In the genomic region with DNA sequence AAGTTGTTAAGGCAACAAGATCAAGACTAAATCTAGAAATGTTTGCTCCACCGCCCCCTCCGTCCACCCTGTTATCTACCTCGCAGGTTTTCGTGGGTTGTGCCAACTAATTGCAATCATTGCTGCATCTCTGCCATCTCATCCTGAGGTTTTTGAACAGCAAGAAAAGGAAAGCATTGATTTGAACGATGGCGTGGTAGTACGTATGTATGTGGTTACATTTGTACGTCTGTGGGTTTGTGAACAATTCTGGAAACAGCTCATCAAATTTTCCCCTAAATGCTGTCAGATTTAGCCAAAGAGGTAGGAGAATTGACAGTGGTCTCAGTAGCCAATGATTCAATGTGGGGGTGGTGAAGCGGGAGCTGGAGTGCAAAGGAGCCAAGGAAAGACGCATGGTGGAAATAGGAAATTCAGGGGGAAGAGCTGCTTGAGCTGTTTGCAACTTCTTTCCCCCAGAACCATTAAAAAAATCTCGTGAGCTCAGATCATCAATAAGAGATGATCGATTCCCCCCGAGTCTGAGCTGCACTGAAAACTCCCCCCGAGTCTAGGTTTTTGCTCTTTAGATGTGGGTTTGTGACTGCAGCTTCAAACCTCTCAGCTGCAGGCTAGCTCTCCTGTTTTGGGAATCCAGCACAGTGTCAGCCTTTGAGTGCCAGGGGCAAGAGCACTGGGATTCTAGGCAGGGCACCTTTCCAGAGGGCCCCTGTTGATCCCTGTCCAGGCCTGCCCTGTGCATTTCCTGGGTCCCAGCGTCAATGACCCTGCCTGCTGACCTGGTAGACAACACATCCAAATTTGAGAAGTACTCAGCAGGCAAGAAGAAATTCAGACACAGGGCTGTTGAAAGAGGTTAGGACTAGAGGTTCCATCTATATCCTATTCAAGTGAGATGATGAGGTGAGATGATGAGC, we compare ENCODE assay signal across 1 cellular context.
TF ChIP-seq lines count a peak whose summit lies in the region.

No MANE protein-coding gene starts in this region.

TF ChIP-seq in GM12878, 131 proteins besides CTCF, POLR2A, EP300 and RAD21 (continued from another document):
- TF ChIP-seq, protein P1, sequence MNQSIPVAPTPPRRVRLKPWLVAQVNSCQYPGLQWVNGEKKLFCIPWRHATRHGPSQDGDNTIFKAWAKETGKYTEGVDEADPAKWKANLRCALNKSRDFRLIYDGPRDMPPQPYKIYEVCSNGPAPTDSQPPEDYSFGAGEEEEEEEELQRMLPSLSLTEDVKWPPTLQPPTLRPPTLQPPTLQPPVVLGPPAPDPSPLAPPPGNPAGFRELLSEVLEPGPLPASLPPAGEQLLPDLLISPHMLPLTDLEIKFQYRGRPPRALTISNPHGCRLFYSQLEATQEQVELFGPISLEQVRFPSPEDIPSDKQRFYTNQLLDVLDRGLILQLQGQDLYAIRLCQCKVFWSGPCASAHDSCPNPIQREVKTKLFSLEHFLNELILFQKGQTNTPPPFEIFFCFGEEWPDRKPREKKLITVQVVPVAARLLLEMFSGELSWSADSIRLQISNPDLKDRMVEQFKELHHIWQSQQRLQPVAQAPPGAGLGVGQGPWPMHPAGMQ (IDR thresholded peaks at IDR 0.05; ENCODE audit: borderline replicate concordance): no peak
- peak; percentile 55; the same call in 1 of the 2 replicates for TF ChIP-seq CBX5 (IDR thresholded peaks at IDR 0.05; ENCODE audit: low read depth)
- no peak for TF ChIP-seq ZNF384 (IDR thresholded peaks at IDR 0.05; ENCODE audit: borderline replicate concordance, low read depth, low read length)
- TF ChIP-seq JUNB (IDR thresholded peaks at IDR 0.05): peak; percentile 89
- TF ChIP-seq, protein P2, sequence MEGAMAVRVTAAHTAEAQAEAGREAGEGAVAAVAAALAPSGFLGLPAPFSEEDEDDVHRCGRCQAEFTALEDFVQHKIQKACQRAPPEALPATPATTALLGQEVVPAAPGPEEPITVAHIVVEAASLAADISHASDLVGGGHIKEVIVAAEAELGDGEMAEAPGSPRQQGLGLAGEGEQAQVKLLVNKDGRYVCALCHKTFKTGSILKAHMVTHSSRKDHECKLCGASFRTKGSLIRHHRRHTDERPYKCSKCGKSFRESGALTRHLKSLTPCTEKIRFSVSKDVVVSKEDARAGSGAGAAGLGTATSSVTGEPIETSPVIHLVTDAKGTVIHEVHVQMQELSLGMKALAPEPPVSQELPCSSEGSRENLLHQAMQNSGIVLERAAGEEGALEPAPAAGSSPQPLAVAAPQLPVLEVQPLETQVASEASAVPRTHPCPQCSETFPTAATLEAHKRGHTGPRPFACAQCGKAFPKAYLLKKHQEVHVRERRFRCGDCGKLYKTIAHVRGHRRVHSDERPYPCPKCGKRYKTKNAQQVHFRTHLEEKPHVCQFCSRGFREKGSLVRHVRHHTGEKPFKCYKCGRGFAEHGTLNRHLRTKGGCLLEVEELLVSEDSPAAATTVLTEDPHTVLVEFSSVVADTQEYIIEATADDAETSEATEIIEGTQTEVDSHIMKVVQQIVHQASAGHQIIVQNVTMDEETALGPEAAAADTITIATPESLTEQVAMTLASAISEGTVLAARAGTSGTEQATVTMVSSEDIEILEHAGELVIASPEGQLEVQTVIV (IDR thresholded peaks at IDR 0.05; ENCODE audit: borderline replicate concordance, partially characterized antibody): no peak
- TF ChIP-seq NFIC (IDR thresholded peaks at IDR 0.05; ENCODE audit: low read depth, low read length): peak; percentile 96
- TF ChIP-seq SP1 (IDR thresholded peaks at IDR 0.05; ENCODE audit: low read depth, low read length): peak; percentile 46
- TF ChIP-seq MXI1 (IDR thresholded peaks at IDR 0.05; ENCODE audit: low read depth, low read length): no peak
- TF ChIP-seq RELA (IDR thresholded peaks at IDR 0.05; ENCODE audit: borderline replicate concordance, partially characterized antibody): no peak
- TF ChIP-seq IRF4 (IDR thresholded peaks at IDR 0.05; ENCODE audit: low read depth, low read length): peak; percentile 93
- TF ChIP-seq, protein P3, sequence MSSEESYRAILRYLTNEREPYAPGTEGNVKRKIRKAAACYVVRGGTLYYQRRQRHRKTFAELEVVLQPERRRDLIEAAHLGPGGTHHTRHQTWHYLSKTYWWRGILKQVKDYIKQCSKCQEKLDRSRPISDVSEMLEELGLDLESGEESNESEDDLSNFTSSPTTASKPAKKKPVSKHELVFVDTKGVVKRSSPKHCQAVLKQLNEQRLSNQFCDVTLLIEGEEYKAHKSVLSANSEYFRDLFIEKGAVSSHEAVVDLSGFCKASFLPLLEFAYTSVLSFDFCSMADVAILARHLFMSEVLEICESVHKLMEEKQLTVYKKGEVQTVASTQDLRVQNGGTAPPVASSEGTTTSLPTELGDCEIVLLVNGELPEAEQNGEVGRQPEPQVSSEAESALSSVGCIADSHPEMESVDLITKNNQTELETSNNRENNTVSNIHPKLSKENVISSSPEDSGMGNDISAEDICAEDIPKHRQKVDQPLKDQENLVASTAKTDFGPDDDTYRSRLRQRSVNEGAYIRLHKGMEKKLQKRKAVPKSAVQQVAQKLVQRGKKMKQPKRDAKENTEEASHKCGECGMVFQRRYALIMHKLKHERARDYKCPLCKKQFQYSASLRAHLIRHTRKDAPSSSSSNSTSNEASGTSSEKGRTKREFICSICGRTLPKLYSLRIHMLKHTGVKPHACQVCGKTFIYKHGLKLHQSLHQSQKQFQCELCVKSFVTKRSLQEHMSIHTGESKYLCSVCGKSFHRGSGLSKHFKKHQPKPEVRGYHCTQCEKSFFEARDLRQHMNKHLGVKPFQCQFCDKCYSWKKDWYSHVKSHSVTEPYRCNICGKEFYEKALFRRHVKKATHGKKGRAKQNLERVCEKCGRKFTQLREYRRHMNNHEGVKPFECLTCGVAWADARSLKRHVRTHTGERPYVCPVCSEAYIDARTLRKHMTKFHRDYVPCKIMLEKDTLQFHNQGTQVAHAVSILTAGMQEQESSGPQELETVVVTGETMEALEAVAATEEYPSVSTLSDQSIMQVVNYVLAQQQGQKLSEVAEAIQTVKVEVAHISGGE (CRISPR knock-in tag; IDR thresholded peaks at IDR 0.05): no peak
- no peak for TF ChIP-seq STAT3 (IDR thresholded peaks at IDR 0.05; ENCODE audit: low read depth, low read length)
- TF ChIP-seq, protein P4, sequence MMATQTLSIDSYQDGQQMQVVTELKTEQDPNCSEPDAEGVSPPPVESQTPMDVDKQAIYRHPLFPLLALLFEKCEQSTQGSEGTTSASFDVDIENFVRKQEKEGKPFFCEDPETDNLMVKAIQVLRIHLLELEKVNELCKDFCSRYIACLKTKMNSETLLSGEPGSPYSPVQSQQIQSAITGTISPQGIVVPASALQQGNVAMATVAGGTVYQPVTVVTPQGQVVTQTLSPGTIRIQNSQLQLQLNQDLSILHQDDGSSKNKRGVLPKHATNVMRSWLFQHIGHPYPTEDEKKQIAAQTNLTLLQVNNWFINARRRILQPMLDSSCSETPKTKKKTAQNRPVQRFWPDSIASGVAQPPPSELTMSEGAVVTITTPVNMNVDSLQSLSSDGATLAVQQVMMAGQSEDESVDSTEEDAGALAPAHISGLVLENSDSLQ (IDR thresholded peaks at IDR 0.05): peak; percentile 67
- TF ChIP-seq HDAC2 (IDR thresholded peaks at IDR 0.05): no peak
- TF ChIP-seq NFYA (IDR thresholded peaks at IDR 0.05; ENCODE audit: borderline replicate concordance, low read depth, low read length): no peak
- TF ChIP-seq, protein P5, sequence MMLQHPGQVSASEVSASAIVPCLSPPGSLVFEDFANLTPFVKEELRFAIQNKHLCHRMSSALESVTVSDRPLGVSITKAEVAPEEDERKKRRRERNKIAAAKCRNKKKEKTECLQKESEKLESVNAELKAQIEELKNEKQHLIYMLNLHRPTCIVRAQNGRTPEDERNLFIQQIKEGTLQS (IDR thresholded peaks at IDR 0.05; ENCODE audit: borderline replicate concordance, extremely low read depth, low read depth, low read length): no peak
- TF ChIP-seq SIN3A (IDR thresholded peaks at IDR 0.05; ENCODE audit: low read depth, low read length): no peak
- TF ChIP-seq CREM (IDR thresholded peaks at IDR 0.05; ENCODE audit: low read depth): peak; percentile 92
- 0 out of 2 replicates have a peak, but pooled peaks have one; percentile 25 for TF ChIP-seq FOXK2 (IDR thresholded peaks at IDR 0.05)
- peak; percentile 78; the same call in 1 of the 2 replicates for TF ChIP-seq TBL1XR1 (IDR thresholded peaks at IDR 0.05; ENCODE audit: low read depth, low read length)
- no peak for TF ChIP-seq NRF1 (conservative IDR thresholded peaks at IDR 0.05; ENCODE audit: low read depth, low read length)
- TF ChIP-seq, protein P6, sequence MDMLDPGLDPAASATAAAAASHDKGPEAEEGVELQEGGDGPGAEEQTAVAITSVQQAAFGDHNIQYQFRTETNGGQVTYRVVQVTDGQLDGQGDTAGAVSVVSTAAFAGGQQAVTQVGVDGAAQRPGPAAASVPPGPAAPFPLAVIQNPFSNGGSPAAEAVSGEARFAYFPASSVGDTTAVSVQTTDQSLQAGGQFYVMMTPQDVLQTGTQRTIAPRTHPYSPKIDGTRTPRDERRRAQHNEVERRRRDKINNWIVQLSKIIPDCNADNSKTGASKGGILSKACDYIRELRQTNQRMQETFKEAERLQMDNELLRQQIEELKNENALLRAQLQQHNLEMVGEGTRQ (IDR thresholded peaks at IDR 0.05; ENCODE audit: borderline replicate concordance, low read depth, low read length): no peak
- no peak for TF ChIP-seq SRF (IDR thresholded peaks at IDR 0.05; ENCODE audit: low read depth in 2 of 2, low read length in 2 of 2)
- no peak for TF ChIP-seq RBBP5 (conservative IDR thresholded peaks at IDR 0.05)
- TF ChIP-seq, protein P7, sequence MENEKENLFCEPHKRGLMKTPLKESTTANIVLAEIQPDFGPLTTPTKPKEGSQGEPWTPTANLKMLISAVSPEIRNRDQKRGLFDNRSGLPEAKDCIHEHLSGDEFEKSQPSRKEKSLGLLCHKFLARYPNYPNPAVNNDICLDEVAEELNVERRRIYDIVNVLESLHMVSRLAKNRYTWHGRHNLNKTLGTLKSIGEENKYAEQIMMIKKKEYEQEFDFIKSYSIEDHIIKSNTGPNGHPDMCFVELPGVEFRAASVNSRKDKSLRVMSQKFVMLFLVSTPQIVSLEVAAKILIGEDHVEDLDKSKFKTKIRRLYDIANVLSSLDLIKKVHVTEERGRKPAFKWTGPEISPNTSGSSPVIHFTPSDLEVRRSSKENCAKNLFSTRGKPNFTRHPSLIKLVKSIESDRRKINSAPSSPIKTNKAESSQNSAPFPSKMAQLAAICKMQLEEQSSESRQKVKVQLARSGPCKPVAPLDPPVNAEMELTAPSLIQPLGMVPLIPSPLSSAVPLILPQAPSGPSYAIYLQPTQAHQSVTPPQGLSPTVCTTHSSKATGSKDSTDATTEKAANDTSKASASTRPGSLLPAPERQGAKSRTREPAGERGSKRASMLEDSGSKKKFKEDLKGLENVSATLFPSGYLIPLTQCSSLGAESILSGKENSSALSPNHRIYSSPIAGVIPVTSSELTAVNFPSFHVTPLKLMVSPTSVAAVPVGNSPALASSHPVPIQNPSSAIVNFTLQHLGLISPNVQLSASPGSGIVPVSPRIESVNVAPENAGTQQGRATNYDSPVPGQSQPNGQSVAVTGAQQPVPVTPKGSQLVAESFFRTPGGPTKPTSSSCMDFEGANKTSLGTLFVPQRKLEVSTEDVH (IDR thresholded peaks at IDR 0.05; ENCODE audit: low read depth, partially characterized antibody): no peak
- no peak for TF ChIP-seq LARP7 (IDR thresholded peaks at IDR 0.05)
- TF ChIP-seq ETV6 (conservative IDR thresholded peaks at IDR 0.05 in 1 of 2, IDR thresholded peaks at IDR 0.05 in 1 of 2; ENCODE audit: borderline replicate concordance in 1 of 2, low read depth in 1 of 2): peak in 1 of 2 experiments; percentile 40; a peak in 1 of 4 replicates
